9 cellular contexts compared by ENCODE assay signal in genomic region chr20:56442381-56443365, GRCh38. TPM values are rescaled to one million over a fixed set of nuclear protein-coding genes. Genes with fewer than 3 reads are reported as not detected.
DNase-seq lines count a peak whose midpoint lies in the region; ATAC-seq and TF ChIP-seq lines count a peak whose summit lies in the region.
"Had no signal": no experiment of that assay in that cellular context is flagged by ENCODE, and none has a peak within 500 bp of the region (broad histone marks: within the 10 kb centered on the region; RNA-seq: fewer than 3 reads in every experiment).

No MANE protein-coding gene starts in this region.

- H3K27ac Mint-ChIP-seq in activated naive CD4-positive, alpha-beta T cell treated with anti-CD3 and anti-CD28 coated beads, Interleukin-2, amount 10 ng/mL, durations not matched to agents 7 days and 5 days: peak overlapping the region; percentile 22
- H3K27ac Mint-ChIP-seq in activated CD4-positive, alpha-beta memory T cell treated with anti-CD3 and anti-CD28 coated beads, Interleukin-2, amount 10 ng/mL, durations not matched to agents 7 days and 5 days: peak overlapping the region; percentile 17

- H3K4me1 Mint-ChIP-seq in activated naive CD4-positive, alpha-beta T cell treated with anti-CD3 and anti-CD28 coated beads, Interleukin-2, amount 10 ng/mL, durations not matched to agents 7 days and 5 days: peaks cover 53% of the 10 kb centered on the region
- peaks cover 50% of the 10 kb centered on the region for H3K4me1 Mint-ChIP-seq in activated CD4-positive, alpha-beta memory T cell treated with anti-CD3 and anti-CD28 coated beads, Interleukin-2, amount 10 ng/mL, durations not matched to agents 7 days and 5 days

- no peaks in the 10 kb centered on the region for H3K27me3 Mint-ChIP-seq in activated naive CD4-positive, alpha-beta T cell treated with anti-CD3 and anti-CD28 coated beads, Interleukin-2, amount 10 ng/mL, durations not matched to agents 7 days and 5 days
- H3K27me3 Mint-ChIP-seq in activated CD4-positive, alpha-beta memory T cell treated with anti-CD3 and anti-CD28 coated beads, Interleukin-2, amount 10 ng/mL, durations not matched to agents 7 days and 5 days: no peaks in the 10 kb centered on the region

- DNase-seq in activated naive CD4-positive, alpha-beta T cell treated with anti-CD3 and anti-CD28 coated beads, Interleukin-2, amount 10 ng/mL, durations not matched to agents 7 days and 5 days: no peak
- no peak for DNase-seq in activated naive CD4-positive, alpha-beta T cell (lab: John Stamatoyannopoulos, UW)
- no peak for DNase-seq in activated CD4-positive, alpha-beta memory T cell treated with anti-CD3 and anti-CD28 coated beads, Interleukin-2, amount 10 ng/mL, durations not matched to agents 7 days and 5 days
- DNase-seq in fibroblast of the aortic adventitia (ENCODE audit: low read depth): peak; percentile 28
- DNase-seq in NCI-H2081 (lab: John Stamatoyannopoulos, UW): no peak
- no peak for DNase-seq in Ammon's horn (ENCODE audit: low spot score)
- no peak for DNase-seq in left cardiac atrium
- DNase-seq: T-helper 9 cell had no signal

- POLR2A ChIA-PET in activated CD4-positive, alpha-beta memory T cell treated with anti-CD3 and anti-CD28 coated beads, Interleukin-2, amount 10 ng/mL, durations not matched to agents 7 days and 5 days (lab: Charles Lee): interaction anchor here (0.7 to 2.2 kb wide), 7 partner anchors 10 to 20 kb away, joined by 3 to 5 read pairs (median 3); no protein-coding TSS in a partner anchor

- no peak for TF ChIP-seq CTCF in fibroblast of the aortic adventitia (IDR thresholded peaks at IDR 0.05; ENCODE audit: insufficient read depth, low read length)

- H3K9me3 Mint-ChIP-seq in activated naive CD4-positive, alpha-beta T cell treated with anti-CD3 and anti-CD28 coated beads, Interleukin-2, amount 10 ng/mL, durations not matched to agents 7 days and 5 days: no peaks in the 10 kb centered on the region
- no peaks in the 10 kb centered on the region for H3K9me3 Mint-ChIP-seq in activated CD4-positive, alpha-beta memory T cell treated with anti-CD3 and anti-CD28 coated beads, Interleukin-2, amount 10 ng/mL, durations not matched to agents 7 days and 5 days

- H3K4me3 Mint-ChIP-seq in activated naive CD4-positive, alpha-beta T cell treated with anti-CD3 and anti-CD28 coated beads, Interleukin-2, amount 10 ng/mL, durations not matched to agents 7 days and 5 days: no peak overlapping the region
- H3K4me3 Mint-ChIP-seq in activated CD4-positive, alpha-beta memory T cell treated with anti-CD3 and anti-CD28 coated beads, Interleukin-2, amount 10 ng/mL, durations not matched to agents 7 days and 5 days: no peak overlapping the region

- H3K36me3 Mint-ChIP-seq in activated naive CD4-positive, alpha-beta T cell treated with anti-CD3 and anti-CD28 coated beads, Interleukin-2, amount 10 ng/mL, durations not matched to agents 7 days and 5 days: peaks cover 10% of the 10 kb centered on the region
- peaks cover 35% of the 10 kb centered on the region for H3K36me3 Mint-ChIP-seq in activated CD4-positive, alpha-beta memory T cell treated with anti-CD3 and anti-CD28 coated beads, Interleukin-2, amount 10 ng/mL, durations not matched to agents 7 days and 5 days (ENCODE audit: low read depth)

- ATAC-seq in HG02623 (IDR thresholded peaks at IDR 0.05; ENCODE audit: unreplicated experiment): no peak
- ATAC-seq in left cardiac atrium: no peak

- H3K4me3 ChIP-seq in fibroblast of the aortic adventitia (ENCODE audit: low read depth, low read length): no peak overlapping the region

- CTCF ChIA-PET in activated naive CD4-positive, alpha-beta T cell treated with anti-CD3 and anti-CD28 coated beads, Interleukin-2, amount 10 ng/mL, durations not matched to agents 7 days and 5 days (lab: Charles Lee): interaction anchor here (0.9 kb wide), 1 partner anchor 13 kb away, joined by 3 read pairs; no protein-coding TSS in a partner anchor
- CTCF ChIA-PET in activated CD4-positive, alpha-beta memory T cell treated with anti-CD3 and anti-CD28 coated beads, Interleukin-2, amount 10 ng/mL, durations not matched to agents 7 days and 5 days (lab: Charles Lee): interaction anchor here (0.9 to 1.1 kb wide), 2 partner anchors 9 to 17 kb away, joined by 3 to 4 read pairs; no protein-coding TSS in a partner anchor

- intact Hi-C loops in left cardiac atrium (cut with DNase I): no loop called here

RNA-seq across cellular contexts. Expression of gene RTF2, which starts 25.8 kb away (rescaled TPM):
- 100 to 1,000 TPM; 121 TPM for total RNA-seq in activated CD4-positive, alpha-beta memory T cell treated with anti-CD3 and anti-CD28 coated beads, Interleukin-2, amount 10 ng/mL, durations not matched to agents 7 days and 5 days
- total RNA-seq in fibroblast of the aortic adventitia (ENCODE audit: low replicate concordance): 61.5 and 66.1 TPM in 2 replicates
- total RNA-seq in left cardiac atrium: 10 to 100 TPM; 68.6 to 73.2 TPM

RNA-seq across cellular contexts. Expression of gene CASS4, which starts 30.6 kb away (rescaled TPM):
- total RNA-seq in activated CD4-positive, alpha-beta memory T cell treated with anti-CD3 and anti-CD28 coated beads, Interleukin-2, amount 10 ng/mL, durations not matched to agents 7 days and 5 days: 10 to 100 TPM; 13.2 TPM
- total RNA-seq in fibroblast of the aortic adventitia (ENCODE audit: low replicate concordance) (0.09 and 0.49 TPM in 2 replicates), left cardiac atrium (under 1 TPM; 0.65 to 0.80 TPM)

RNA-seq across cellular contexts. Expression of gene CSTF1, which starts 50.2 kb away (rescaled TPM):
- 10 to 100 TPM; 61.5 to 64.9 TPM for total RNA-seq in activated CD4-positive, alpha-beta memory T cell treated with anti-CD3 and anti-CD28 coated beads, Interleukin-2, amount 10 ng/mL, durations not matched to agents 7 days and 5 days
- 36.1 and 49.6 TPM in 2 replicates for total RNA-seq in fibroblast of the aortic adventitia (ENCODE audit: low replicate concordance)
- 10 to 100 TPM; 20.2 to 20.9 TPM for total RNA-seq in left cardiac atrium

RNA-seq across cellular contexts. Expression of gene AURKA, which starts 50.7 kb away (rescaled TPM):
- total RNA-seq in activated CD4-positive, alpha-beta memory T cell treated with anti-CD3 and anti-CD28 coated beads, Interleukin-2, amount 10 ng/mL, durations not matched to agents 7 days and 5 days: 10 to 100 TPM; 91.9 to 95.4 TPM
- total RNA-seq in fibroblast of the aortic adventitia (ENCODE audit: low replicate concordance) (2.1 and 29.1 TPM in 2 replicates), left cardiac atrium (10 to 100 TPM in 1 of 2 donors, 1 to 10 TPM in 1; 8.9 to 10.3 TPM)
